ENCODE assay signal across 8 cellular contexts in the genomic region with DNA sequence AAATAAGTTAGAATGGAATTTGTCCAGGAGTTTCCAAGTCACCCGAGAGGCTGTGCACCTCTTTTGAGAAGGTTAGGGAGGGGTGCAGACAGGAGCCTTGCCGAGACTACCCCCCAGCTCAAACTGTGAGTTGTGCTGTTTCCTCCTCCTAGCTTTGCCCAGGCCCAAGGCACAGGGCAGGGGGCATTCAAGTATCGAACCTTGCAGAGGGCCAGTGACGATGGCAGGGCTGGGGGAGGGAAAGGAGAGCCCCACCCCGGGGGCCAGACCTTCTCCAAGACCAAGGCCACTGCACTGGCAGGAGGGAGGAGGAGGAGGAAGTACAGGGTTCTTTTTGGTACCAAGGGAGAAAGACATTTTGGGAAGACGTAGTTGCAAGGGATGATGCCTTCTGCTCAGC.
"Had no signal": no experiment of that assay in that cellular context is flagged by ENCODE, and none has a peak within 500 bp of the region (broad histone marks: within the 10 kb centered on the region; RNA-seq: fewer than 3 reads in every experiment).

No MANE protein-coding gene starts in this region.

- ATAC-seq: GM12878 had no signal

- H3K4me3 ChIP-seq: GM12878 had no signal

- DNase-seq: GDM1, GF-D8 had no signal

- FAIRE-seq: G401.6, GM12878, GM12891, GM12892, GM18507, GM19239 had no signal
